In the genomic region with DNA sequence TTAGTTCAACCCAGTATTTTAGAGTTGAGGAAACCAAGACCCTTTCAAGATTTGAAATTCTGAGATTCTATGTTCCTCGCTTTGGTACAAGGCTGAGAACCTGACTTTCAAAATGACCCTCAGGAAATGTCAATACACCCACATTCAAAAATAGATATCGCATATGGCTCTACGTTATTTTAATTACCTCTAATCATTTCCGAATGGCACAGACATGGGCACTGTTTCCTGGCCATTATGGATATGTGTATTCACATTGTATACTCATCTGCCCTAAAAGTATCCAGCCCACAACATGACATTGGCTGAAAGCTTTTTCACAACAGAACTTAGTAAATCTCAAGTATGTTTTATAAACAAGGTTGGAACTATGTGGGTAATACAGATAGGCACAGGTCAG, we compare ENCODE assay signal across 23 cellular contexts. TPM values are rescaled to one million over a fixed set of nuclear protein-coding genes. Genes with fewer than 3 reads are reported as not detected.
DNase-seq lines count a peak whose midpoint lies in the region; ATAC-seq, FAIRE-seq and TF ChIP-seq lines count a peak whose summit lies in the region.
"Had no signal": no experiment of that assay in that cellular context is flagged by ENCODE, and none has a peak within 500 bp of the region (broad histone marks: within the 10 kb centered on the region; RNA-seq: fewer than 3 reads in every experiment).

No MANE protein-coding gene starts in this region.

- H3K27me3 Mint-ChIP-seq in astrocyte (ENCODE audit: low read depth, unreplicated experiment), result no peaks in the 10 kb centered on the region
- H3K27me3 Mint-ChIP-seq: CD4-positive, CD25-positive, alpha-beta regulatory T cell; IgD-negative memory B cell had no signal

- H3K27me3 ChIP-seq in astrocyte (ENCODE audit: insufficient read depth, low read length) (no peaks in the 10 kb centered on the region), keratinocyte (ENCODE audit: control insufficient read depth, extremely low read depth, insufficient read depth, low read length) (no peaks in the 10 kb centered on the region), skeletal muscle satellite cell (ENCODE audit: control insufficient read depth, insufficient read depth, low read length) (no peaks in the 10 kb centered on the region)

- H3K4me2 ChIP-seq in astrocyte (ENCODE audit: low read length) (peak overlapping the region; percentile 3), keratinocyte (ENCODE audit: control insufficient read depth, extremely low read depth, insufficient read depth, low read depth, low read length) (peak overlapping the region; percentile 2), skeletal muscle satellite cell (ENCODE audit: low read length) (peak overlapping the region; percentile 7)
- H3K4me2 ChIP-seq: GM23338 had no signal

- H3K36me3 ChIP-seq in astrocyte (ENCODE audit: insufficient read depth, low read length), result peaks cover 4% of the 10 kb centered on the region
- H3K36me3 ChIP-seq in keratinocyte (ENCODE audit: control insufficient read depth in 2 of 2, extremely low read depth in 1 of 2, insufficient read depth in 2 of 2, low read length in 2 of 2), result peaks cover 12 to 23% of the 10 kb centered on the region in 2 experiments
- H3K36me3 ChIP-seq in skeletal muscle satellite cell (ENCODE audit: insufficient read depth, low read length), result peaks cover 30% of the 10 kb centered on the region

- peaks cover 95% of the 10 kb centered on the region for H4K20me1 ChIP-seq in astrocyte (ENCODE audit: insufficient read depth, low read length)
- H4K20me1 ChIP-seq in keratinocyte (ENCODE audit: control insufficient read depth, extremely low read depth, insufficient read depth, low read length), result peaks cover 13% of the 10 kb centered on the region

- H3K36me3 Mint-ChIP-seq in astrocyte (ENCODE audit: low read depth, unreplicated experiment), result peaks cover 8% of the 10 kb centered on the region

- H3K4me3 ChIP-seq in astrocyte (ENCODE audit: insufficient read depth, low read depth, low read length) (no peak overlapping the region), keratinocyte (ENCODE audit: control insufficient read depth in 2 of 3, extremely low read depth in 1 of 3, insufficient read depth in 2 of 3, low read depth in 1 of 3, low read length in 3 of 3) (no peak overlapping the region), skeletal muscle satellite cell (ENCODE audit: low read length) (no peak overlapping the region)
- H3K4me3 ChIP-seq: GM23338 had no signal

- no peak overlapping the region for H3K27ac Mint-ChIP-seq in astrocyte (ENCODE audit: unreplicated experiment)
- H3K27ac Mint-ChIP-seq: GM23338 had no signal

- no peak for ATAC-seq in GM18861 (IDR thresholded peaks at IDR 0.05; ENCODE audit: unreplicated experiment)
- ATAC-seq: GM23338, HCT116, PC-3 had no signal

- H2AFZ ChIP-seq in astrocyte (ENCODE audit: low read depth, low read length) (no peak overlapping the region), keratinocyte (ENCODE audit: control insufficient read depth, low read length) (no peak overlapping the region)
- H2AFZ ChIP-seq: GM23338 had no signal

- H3K27ac ChIP-seq in astrocyte (ENCODE audit: low read depth, low read length) (no peak overlapping the region), keratinocyte (ENCODE audit: control insufficient read depth, insufficient read depth, low read length) (no peak overlapping the region)
- H3K27ac ChIP-seq: HL-60 had no signal

- peaks cover 72% of the 10 kb centered on the region for H3K4me1 Mint-ChIP-seq in astrocyte (ENCODE audit: low read depth, unreplicated experiment)

- no peak for TF ChIP-seq CTCF in astrocyte (IDR thresholded peaks at IDR 0.05; ENCODE audit: insufficient read depth, low read depth, low read length)
- no peak for TF ChIP-seq CTCF in keratinocyte (optimal IDR thresholded peaks at IDR 0.05 in 1 of 3, IDR thresholded peaks at IDR 0.05 in 1 of 3, conservative IDR thresholded peaks at IDR 0.05 in 1 of 3; ENCODE audit: extremely low read depth in 1 of 3, insufficient read depth in 2 of 3, low read length in 3 of 3)

- no peaks in the 10 kb centered on the region for H3K9me3 Mint-ChIP-seq in astrocyte (ENCODE audit: unreplicated experiment)
- H3K9me3 Mint-ChIP-seq: CD4-positive, CD25-positive, alpha-beta regulatory T cell; GM23338; IgD-negative memory B cell had no signal

- H3K9ac ChIP-seq in astrocyte (ENCODE audit: low read length) (no peak overlapping the region), keratinocyte (ENCODE audit: control insufficient read depth, extremely low read depth, insufficient read depth, low read length) (no peak overlapping the region), skeletal muscle satellite cell (ENCODE audit: low read depth, low read length) (no peak overlapping the region)

- H3K4me3 Mint-ChIP-seq in astrocyte (ENCODE audit: unreplicated experiment), result no peak overlapping the region
- H3K4me3 Mint-ChIP-seq: GM23338 had no signal

- dilution Hi-C loops in keratinocyte (cut with MboI; ENCODE audit: extremely low pct_ligation_motif_present, low sequenced_read_pairs), result no loop called here

- H3K9me1 ChIP-seq in keratinocyte (ENCODE audit: control insufficient read depth, extremely low read depth, insufficient read depth, low read length), result peaks cover 2% of the 10 kb centered on the region

- FAIRE-seq in astrocyte (lab: Jason Lieb, UNC) (no peak), keratinocyte (lab: Jason Lieb, UNC) (no peak)
- FAIRE-seq: HTR-8/SVneo had no signal

- no peaks in the 10 kb centered on the region for H3K9me3 ChIP-seq in astrocyte (ENCODE audit: insufficient read depth, low read depth, low read length)
- H3K9me3 ChIP-seq in keratinocyte (ENCODE audit: control insufficient read depth, low read depth, low read length), result no peaks in the 10 kb centered on the region
- no peaks in the 10 kb centered on the region for H3K9me3 ChIP-seq in skeletal muscle satellite cell (replicated peaks; ENCODE audit: low read length)

- DNase-seq in NCI-H69 (lab: John Stamatoyannopoulos, UW) (peak; percentile 57), astrocyte (ENCODE audit: low read depth) (no peak), keratinocyte (ENCODE audit: low read depth, low spot score) (no peak), RPMI8226 (no peak), NCI-H146 (lab: John Stamatoyannopoulos, UW) (no peak), COR-L47 (lab: John Stamatoyannopoulos, UW) (no peak)
- DNase-seq: Calu3; CD4-positive, CD25-positive, alpha-beta regulatory T cell; DMS53; Kasumi-1; NCI-H1417; NCI-H1930; NCI-H2171; NCI-H446 treated with DMSO at 0.1 percent for 48 hours; NCI-H748 treated with DMSO at 0.1 percent for 48 hours; PC-3 had no signal

- H3K4me1 ChIP-seq in astrocyte (ENCODE audit: insufficient read depth, low read length) (peaks cover 58% of the 10 kb centered on the region), keratinocyte (ENCODE audit: control insufficient read depth, extremely low read depth, insufficient read depth, low read length) (peaks cover 34% of the 10 kb centered on the region), skeletal muscle satellite cell (ENCODE audit: control insufficient read depth, insufficient read depth, low read length) (peaks cover 78% of the 10 kb centered on the region)

- H3K79me2 ChIP-seq in astrocyte (ENCODE audit: insufficient read depth, low read length) (peaks cover 100% of the 10 kb centered on the region), keratinocyte (ENCODE audit: control insufficient read depth, insufficient read depth, low read length) (peaks cover 99% of the 10 kb centered on the region)

RNA-seq across cellular contexts. Expression of a gene that starts 6.7 kb away (rescaled TPM):
- 76.5 and 81.2 TPM in 2 replicates for total RNA-seq in astrocyte
- polyA plus RNA-seq in keratinocyte, result 42.5 to 44.7 TPM (median 44.0 TPM) in 3 replicates
- polyA plus RNA-seq in keratinocyte (2011; ENCODE audit: low read depth), result 20.3 TPM
- polyA plus RNA-seq in keratinocyte (2011; cell fraction: cytosol; rRNA removed), result 30.4 and 30.6 TPM in 2 replicates
- polyA plus RNA-seq in keratinocyte (2011; cell fraction: nucleus; rRNA removed), result 148 and 159 TPM in 2 replicates
- polyA plus RNA-seq in keratinocyte (2012; ENCODE audit: low replicate concordance), result 22.7 and 30.7 TPM in 2 replicates
- polyA minus RNA-seq in keratinocyte, result 130 to 189 TPM (median 170 TPM) in 3 replicates
- 17.1 TPM for polyA minus RNA-seq in keratinocyte (2011; cell fraction: cytosol; rRNA and poly(A)+ RNA removed)
- polyA minus RNA-seq in keratinocyte (2011; cell fraction: nucleus; rRNA and poly(A)+ RNA removed), result 66.6 and 144 TPM in 2 replicates
- 23.1 and 25.1 TPM in 2 replicates for total RNA-seq in skeletal muscle satellite cell (2012; rRNA removed)
